ENCODE assay signal across 3 cellular contexts in the genomic region with DNA sequence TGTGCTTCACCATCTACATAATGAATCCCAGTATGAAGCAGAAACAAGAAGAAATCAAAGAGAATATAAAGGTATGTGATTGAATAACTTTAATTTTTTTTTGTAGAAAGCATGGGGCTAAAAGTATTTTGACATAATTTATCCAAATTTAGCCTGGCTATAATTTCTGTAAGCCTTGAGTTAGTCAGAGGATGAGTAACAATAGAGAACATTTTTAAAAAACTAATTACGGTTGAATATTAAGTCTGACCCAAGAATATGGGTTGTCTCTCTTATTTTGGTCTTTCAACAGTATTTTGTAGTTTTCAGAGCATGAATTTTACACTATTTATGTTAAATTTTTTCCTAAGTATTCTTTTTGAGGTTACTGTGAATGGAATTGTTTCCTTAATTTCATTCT.
A peak's percentile ranks its signal among the peaks of the same experiment; 100 is the strongest.
TF ChIP-seq lines count a peak whose summit lies in the region.

No MANE protein-coding gene starts in this region.

TF ChIP-seq in SK-N-SH, 30 proteins besides CTCF, POLR2A, EP300 and RAD21:
- no peak for TF ChIP-seq USF2 (IDR thresholded peaks at IDR 0.05; ENCODE audit: borderline replicate concordance, low read depth, low read length)
- TF ChIP-seq, protein P1, sequence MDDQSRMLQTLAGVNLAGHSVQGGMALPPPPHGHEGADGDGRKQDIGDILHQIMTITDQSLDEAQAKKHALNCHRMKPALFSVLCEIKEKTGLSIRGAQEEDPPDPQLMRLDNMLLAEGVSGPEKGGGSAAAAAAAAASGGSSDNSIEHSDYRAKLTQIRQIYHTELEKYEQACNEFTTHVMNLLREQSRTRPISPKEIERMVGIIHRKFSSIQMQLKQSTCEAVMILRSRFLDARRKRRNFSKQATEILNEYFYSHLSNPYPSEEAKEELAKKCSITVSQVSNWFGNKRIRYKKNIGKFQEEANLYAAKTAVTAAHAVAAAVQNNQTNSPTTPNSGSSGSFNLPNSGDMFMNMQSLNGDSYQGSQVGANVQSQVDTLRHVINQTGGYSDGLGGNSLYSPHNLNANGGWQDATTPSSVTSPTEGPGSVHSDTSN (IDR thresholded peaks at IDR 0.05), result no peak
- TF ChIP-seq REST (IDR thresholded peaks at IDR 0.05; ENCODE audit: low read depth, low read length), result no peak
- no peak for TF ChIP-seq ELF1 (IDR thresholded peaks at IDR 0.05)
- TF ChIP-seq FOXJ3 (CRISPR knock-in tag; IDR thresholded peaks at IDR 0.05), result no peak
- TF ChIP-seq POLR2AphosphoS5 (IDR thresholded peaks at IDR 0.05; ENCODE audit: low read depth, low read length), result no peak
- no peak for TF ChIP-seq NFIC (IDR thresholded peaks at IDR 0.05; ENCODE audit: borderline replicate concordance)
- TF ChIP-seq GABPA (IDR thresholded peaks at IDR 0.05; ENCODE audit: low read depth), result no peak

TF ChIP-seq in SK-N-SH treated with all-trans-retinoic acid at 6 μM for 48 hours, 23 proteins besides CTCF, POLR2A, EP300 and RAD21:
- TF ChIP-seq ZFP3 (CRISPR knock-in tag; IDR thresholded peaks at IDR 0.05), result no peak
- no peak for TF ChIP-seq TCF4 (CRISPR knock-in tag; IDR thresholded peaks at IDR 0.05; ENCODE audit: borderline replicate concordance)
- no peak for TF ChIP-seq ZNF565 (CRISPR knock-in tag; conservative IDR thresholded peaks at IDR 0.05; ENCODE audit: low read depth)
- TF ChIP-seq ESRRG (CRISPR knock-in tag; IDR thresholded peaks at IDR 0.05), result no peak
- no peak for TF ChIP-seq PPARA (CRISPR knock-in tag; IDR thresholded peaks at IDR 0.05; ENCODE audit: borderline replicate concordance)
- TF ChIP-seq ZNF8 (CRISPR knock-in tag; IDR thresholded peaks at IDR 0.05), result no peak
- TF ChIP-seq CSDC2 (CRISPR knock-in tag; IDR thresholded peaks at IDR 0.05), result no peak
- no peak for TF ChIP-seq ISL1 (CRISPR knock-in tag; IDR thresholded peaks at IDR 0.05)
- no peak for TF ChIP-seq ZC3H10 (CRISPR knock-in tag; IDR thresholded peaks at IDR 0.05)
- no peak for TF ChIP-seq TOX (CRISPR knock-in tag; IDR thresholded peaks at IDR 0.05; ENCODE audit: borderline replicate concordance)
- TF ChIP-seq ZFP30 (CRISPR knock-in tag; IDR thresholded peaks at IDR 0.05), result no peak
- TF ChIP-seq BACH2 (CRISPR knock-in tag; IDR thresholded peaks at IDR 0.05; ENCODE audit: borderline replicate concordance), result no peak
- TF ChIP-seq CREB5 (CRISPR knock-in tag; IDR thresholded peaks at IDR 0.05; ENCODE audit: low read depth), result no peak
TF ChIP-seq in SK-N-SH treated with all-trans-retinoic acid at 6 μM for 48 hours: peak in this region for 0.

TF ChIP-seq in K562, 482 proteins besides CTCF, POLR2A, EP300 and RAD21:
- peak; percentile 42; the same call in 1 of the 2 replicates for TF ChIP-seq POLR2H (tag; IDR thresholded peaks at IDR 0.05; ENCODE audit: low read depth)
- no peak for TF ChIP-seq CBX8 (IDR thresholded peaks at IDR 0.05; ENCODE audit: borderline replicate concordance, extremely low read depth, low read depth, low read length, poor library complexity, severe bottlenecking)
- no peak for TF ChIP-seq CHD7 (IDR thresholded peaks at IDR 0.05; ENCODE audit: low read depth, low read length)
- TF ChIP-seq HDAC1 (IDR thresholded peaks at IDR 0.05), result no peak
